1 cellular context compared by ENCODE assay signal in the genomic region with DNA sequence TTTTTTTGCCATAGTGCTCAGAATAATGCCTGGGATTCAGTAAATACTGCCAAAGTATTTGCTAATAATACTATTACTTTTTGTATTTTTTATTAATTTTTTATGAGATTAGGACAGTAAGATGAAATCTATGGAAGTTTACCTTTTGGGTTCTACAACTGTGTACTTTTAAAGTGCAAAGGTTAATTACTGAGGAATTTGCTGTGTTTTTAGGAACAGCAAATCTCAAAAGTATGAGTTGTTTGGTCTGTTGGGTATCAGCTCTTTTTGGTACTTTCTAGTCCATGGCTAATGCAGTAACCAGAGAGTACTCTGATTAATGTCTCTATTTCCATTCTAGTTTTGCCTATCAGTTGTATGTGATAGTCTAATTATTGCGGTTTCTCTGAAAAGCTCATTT.
A peak's percentile ranks its signal among the peaks of the same experiment; 100 is the strongest.
TF ChIP-seq lines count a peak whose summit lies in the region.

No MANE protein-coding gene starts in this region.

TF ChIP-seq in HepG2, 621 proteins besides CTCF, POLR2A, EP300 and RAD21:
- TF ChIP-seq CCDC6 (CRISPR knock-in tag; IDR thresholded peaks at IDR 0.05), result no peak
- no peak for TF ChIP-seq ZNF570 (CRISPR knock-in tag; IDR thresholded peaks at IDR 0.05; ENCODE audit: borderline replicate concordance)
- TF ChIP-seq CREM (IDR thresholded peaks at IDR 0.05), result 0 out of 2 replicates have a peak, but pooled peaks have one; percentile 13
- no peak for TF ChIP-seq CREM (CRISPR knock-in tag; IDR thresholded peaks at IDR 0.05)
- no peak for TF ChIP-seq FOXA3 (CRISPR knock-in tag; IDR thresholded peaks at IDR 0.05)
- no peak for TF ChIP-seq HOXA3 (CRISPR knock-in tag; IDR thresholded peaks at IDR 0.05)
- no peak for TF ChIP-seq BORCS8-MEF2B (CRISPR knock-in tag; IDR thresholded peaks at IDR 0.05)
- peak; percentile 95 for TF ChIP-seq MIXL1 (CRISPR knock-in tag; IDR thresholded peaks at IDR 0.05)
- no peak for TF ChIP-seq ZNF121 (CRISPR knock-in tag; IDR thresholded peaks at IDR 0.05)
